Comparison of ENCODE assay signal across 2 cellular contexts in the genomic region with DNA sequence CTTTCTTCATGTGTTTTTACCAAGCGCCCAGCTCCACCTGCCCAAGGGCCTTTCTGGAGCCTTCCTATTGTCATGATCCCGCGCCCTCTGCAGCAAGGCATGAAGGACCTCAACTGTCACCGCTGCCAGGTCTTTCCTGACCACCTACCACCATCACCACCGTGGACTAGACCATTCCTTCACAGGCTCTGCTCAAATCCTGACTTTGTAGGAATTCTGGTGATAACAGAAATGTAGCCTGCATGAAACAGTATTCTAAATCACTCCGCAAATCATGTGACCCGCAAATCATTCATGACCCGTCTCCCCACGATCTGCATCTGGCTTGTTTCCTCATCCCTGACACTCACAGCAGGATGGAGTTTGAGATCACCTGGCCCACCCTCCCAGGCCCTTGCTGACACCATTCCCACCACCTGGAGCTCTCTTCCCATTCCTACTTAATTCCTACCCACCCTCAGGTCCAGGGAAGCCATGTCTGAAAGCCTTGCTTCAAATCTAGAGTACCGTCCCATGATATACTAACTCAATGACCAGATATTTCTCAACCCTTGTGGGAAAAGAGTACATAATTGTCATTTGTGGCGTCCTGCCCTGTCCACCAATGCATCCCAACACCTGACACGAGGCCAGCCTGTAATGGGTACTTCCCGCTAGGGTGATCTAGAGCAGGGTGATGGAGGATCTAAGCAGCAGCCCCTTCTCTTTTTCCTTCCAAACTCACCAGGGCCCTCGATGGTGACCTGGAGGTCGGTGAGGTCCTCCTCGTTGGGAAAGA.
TF ChIP-seq lines count a peak whose summit lies in the region.

No MANE protein-coding gene starts in this region.

TF ChIP-seq in IMR-90, 13 proteins besides CTCF, POLR2A, EP300 and RAD21:
- TF ChIP-seq CEBPB (IDR thresholded peaks at IDR 0.05; ENCODE audit: low read depth, low read length) (0 out of 2 replicates have a peak, but pooled peaks have one; percentile 9), RFX5 (IDR thresholded peaks at IDR 0.05; ENCODE audit: low read depth, low read length) (no peak)

TF ChIP-seq in HEK293T, 16 proteins besides CTCF, POLR2A, EP300 and RAD21:
- TF ChIP-seq L3MBTL2 (conservative IDR thresholded peaks at IDR 0.05): no peak
TF ChIP-seq in HEK293T: peak in this region for 0.
